ENCODE assay signal across 1 cellular context in genomic region chr5:62286834-62287611, GRCh38.
TF ChIP-seq lines count a peak whose summit lies in the region.

No MANE protein-coding gene starts in this region.

TF ChIP-seq in IMR-90, 13 proteins besides CTCF, POLR2A, EP300 and RAD21:
- TF ChIP-seq USF2 (IDR thresholded peaks at IDR 0.05; ENCODE audit: low read depth, low read length) (no peak), MAZ (IDR thresholded peaks at IDR 0.05; ENCODE audit: borderline replicate concordance, low read depth, low read length) (no peak), CHD1 (IDR thresholded peaks at IDR 0.05; ENCODE audit: low read depth, low read length) (no peak), NFE2L2 (IDR thresholded peaks at IDR 0.05; ENCODE audit: low read depth, low read length) (no peak), RCOR1 (IDR thresholded peaks at IDR 0.05; ENCODE audit: insufficient replicate concordance, low read length) (no peak), MXI1 (IDR thresholded peaks at IDR 0.05; ENCODE audit: borderline replicate concordance, low read depth, low read length) (no peak), SMC3 (IDR thresholded peaks at IDR 0.05; ENCODE audit: low read depth, low read length) (no peak), MAFK (IDR thresholded peaks at IDR 0.05; ENCODE audit: low read depth, low read length) (no peak), RFX5 (IDR thresholded peaks at IDR 0.05; ENCODE audit: low read depth, low read length) (no peak), FOS (IDR thresholded peaks at IDR 0.05; ENCODE audit: low read depth, low read length) (no peak), CEBPB (IDR thresholded peaks at IDR 0.05; ENCODE audit: low read depth, low read length) (no peak), ELK1 (IDR thresholded peaks at IDR 0.05; ENCODE audit: borderline replicate concordance, low read depth, low read length) (no peak), BHLHE40 (IDR thresholded peaks at IDR 0.05; ENCODE audit: low read depth, low read length) (no peak)
